26 cellular contexts compared by ENCODE assay signal in the genomic region with DNA sequence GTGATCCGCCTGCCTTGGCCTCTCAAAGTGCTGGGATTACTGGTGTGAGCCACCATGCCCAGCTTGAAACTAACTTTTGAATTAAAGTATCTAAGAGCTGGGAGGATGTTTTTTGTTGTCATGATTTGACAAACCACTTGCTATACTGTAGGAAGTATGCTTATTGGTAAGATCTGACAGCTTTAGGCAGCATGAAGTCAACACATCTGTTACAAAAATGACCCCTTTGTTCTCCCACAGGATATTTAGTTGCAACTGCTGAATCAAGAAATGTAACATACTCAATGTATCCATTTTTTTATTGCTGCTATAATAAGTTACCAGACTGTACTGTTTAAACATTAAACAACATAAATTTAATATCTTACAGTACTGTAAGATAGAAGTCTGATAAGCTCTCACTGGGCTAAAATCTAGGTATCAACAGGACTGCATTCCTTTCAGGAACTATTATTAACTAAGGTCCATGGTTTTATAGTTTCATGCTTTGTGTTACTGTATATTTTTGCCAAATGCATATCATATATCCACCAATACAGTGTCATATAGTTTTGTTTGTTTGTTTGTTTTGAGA. TPM values are rescaled to one million over a fixed set of nuclear protein-coding genes. Genes with fewer than 3 reads are reported as not detected.
A peak's percentile ranks its signal among the peaks of the same experiment; 100 is the strongest.
DNase-seq lines count a peak whose midpoint lies in the region; ATAC-seq and TF ChIP-seq lines count a peak whose summit lies in the region.
"Had no signal": no experiment of that assay in that cellular context is flagged by ENCODE, and none has a peak within 500 bp of the region (broad histone marks: within the 10 kb centered on the region; RNA-seq: fewer than 3 reads in every experiment).

No MANE protein-coding gene starts in this region.

- intact Hi-C loops in natural killer cell (cut with micrococcal nuclease), result no loop called here
- intact Hi-C loops in posterior vena cava (cut with DNase I), result no loop called here
- intact Hi-C loops in upper lobe of right lung (cut with DNase I), result no loop called here

- peak overlapping the region; percentile 12; the same call in 1 of the 2 replicates for H3K4me3 ChIP-seq in LNCaP clone FGC (ENCODE audit: low read depth, low read length)
- no peak overlapping the region for H3K4me3 ChIP-seq in upper lobe of right lung
- H3K4me3 ChIP-seq: SJSA1 had no signal

- H3K9me3 Mint-ChIP-seq in natural killer cell, result peaks cover 0 to 4% of the 10 kb centered on the region in 2 donors

- no peaks in the 10 kb centered on the region for H3K9me3 ChIP-seq in upper lobe of right lung
- H3K9me3 ChIP-seq: SJSA1 had no signal

- H3K27ac ChIP-seq in 22Rv1 (peak overlapping the region; percentile 42), upper lobe of right lung (no peak overlapping the region)
- H3K27ac ChIP-seq: SJSA1 had no signal

- DNase-seq in COLO829 (ENCODE audit: low spot score) (peak; percentile 50), LNCaP clone FGC (ENCODE audit: low read depth) (peak; percentile 72), foreskin melanocyte (peak; percentile 72), HPDE6-E6E7 (ENCODE audit: extremely low spot score) (no peak), natural killer cell (no peak), posterior vena cava (ENCODE audit: low spot score) (no peak), upper lobe of right lung (no peak)
- DNase-seq: AML-193; C1 segment of cervical spinal cord; Calu3; CD8-positive, alpha-beta T cell; DMS79 treated with DMSO at 0.1 percent for 48 hours; GF-D8; GOT3; KG1; MM.1S; NCI-H1417; NCI-H1694; NCI-H2029 treated with DMSO at 0.1 percent for 48 hours; NCI-H2227 treated with DMSO at 0.1 percent for 48 hours; NCI-H526 treated with DMSO at 0.1 percent for 48 hours; Right ventricle myocardium superior; RPMI8226 had no signal

- no peaks in the 10 kb centered on the region for H3K36me3 ChIP-seq in upper lobe of right lung

- H3K27me3 ChIP-seq in upper lobe of right lung, result no peaks in the 10 kb centered on the region
- H3K27me3 ChIP-seq: SJSA1 had no signal

- no peak overlapping the region for H3K27ac Mint-ChIP-seq in natural killer cell
- H3K27ac Mint-ChIP-seq: CD8-positive, alpha-beta T cell had no signal

- H3K4me1 Mint-ChIP-seq in natural killer cell, result peaks cover 33 to 44% of the 10 kb centered on the region in 2 donors

- H3K4me3 Mint-ChIP-seq in natural killer cell, result no peak overlapping the region
- H3K4me3 Mint-ChIP-seq: CD8-positive, alpha-beta T cell had no signal

- H3K27me3 Mint-ChIP-seq in natural killer cell (ENCODE audit: low read depth in 2 of 2), result no peaks in the 10 kb centered on the region

- ATAC-seq in natural killer cell, result no peak
- ATAC-seq in upper lobe of right lung, result no peak
- ATAC-seq: CD8-positive, alpha-beta T cell had no signal

- TF ChIP-seq CTCF in 22Rv1 (IDR thresholded peaks at IDR 0.05), result no peak
- TF ChIP-seq CTCF in LNCaP clone FGC (IDR thresholded peaks at IDR 0.05; ENCODE audit: control insufficient read depth, extremely low read depth, insufficient read depth), result no peak
- no peak for TF ChIP-seq CTCF in natural killer cell (IDR thresholded peaks at IDR 0.05)
- no peak for TF ChIP-seq CTCF in upper lobe of right lung (IDR thresholded peaks at IDR 0.05)

- peaks cover 7% of the 10 kb centered on the region for H3K4me1 ChIP-seq in upper lobe of right lung

- no peaks in the 10 kb centered on the region for H3K36me3 Mint-ChIP-seq in natural killer cell

RNA-seq across cellular contexts. Expression of gene LRP3, which starts 22.8 kb away (rescaled TPM):
- total RNA-seq in natural killer cell (under 1 TPM in 2 of 3 donors, not detected in 1; 0.33 to 0.38 TPM), posterior vena cava (10 to 100 TPM; 36.1 to 36.8 TPM), upper lobe of right lung (22.0 TPM)
- total RNA-seq: CD8-positive, alpha-beta T cell had no signal

RNA-seq across cellular contexts. Expression of gene WDR88, which starts 39.4 kb away (rescaled TPM):
- total RNA-seq in natural killer cell (not detected), posterior vena cava (not detected), upper lobe of right lung (not detected)
- total RNA-seq: Calu3; CD8-positive, alpha-beta T cell; SJSA1 had no signal

RNA-seq across cellular contexts. Expression of gene SLC7A10, which starts 54.3 kb away (rescaled TPM):
- total RNA-seq in natural killer cell, result not detected
- not detected for total RNA-seq in posterior vena cava
- 1.1 TPM for total RNA-seq in upper lobe of right lung
- total RNA-seq: Calu3; CD8-positive, alpha-beta T cell; NCI-H460; SJSA1 had no signal

Comparison
In these comparisons a context has a peak if more than half of its experiments do, and no peak if none do; other contexts are left out.
1. DNase-seq: peak in COLO829 (single experiment), LNCaP clone FGC (single experiment) and foreskin melanocyte (single experiment); none in HPDE6-E6E7 (single experiment), natural killer cell (single experiment), posterior vena cava (single experiment) and upper lobe of right lung (single experiment).
2. RNA of gene LRP3, which starts 22.8 kb away (total RNA-seq): 36.1 to 36.8 TPM in posterior vena cava and 22.0 TPM in upper lobe of right lung (single experiment); 0.33 to 0.38 TPM in natural killer cell; every median in the first group is over 10 times any median in the second.